In the genomic region with DNA sequence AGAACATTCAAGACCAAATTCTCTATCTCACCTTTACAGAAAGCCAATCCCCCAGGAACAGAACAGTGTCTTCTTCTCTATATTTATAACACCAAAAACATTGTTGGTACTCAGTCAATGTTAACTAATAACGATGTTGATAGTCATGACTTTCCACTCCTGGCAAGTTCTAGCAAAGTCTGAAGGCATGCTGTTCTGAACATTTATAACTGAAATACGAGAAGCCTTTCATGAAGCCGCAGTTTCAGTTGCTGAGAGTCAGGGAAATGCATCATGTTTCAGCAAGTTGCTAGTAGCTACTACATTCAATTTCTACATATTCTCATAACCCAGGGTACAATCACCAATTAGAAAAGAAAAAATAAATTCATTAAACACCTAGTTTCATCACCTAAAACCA, we compare ENCODE assay signal across 1 cellular context.
TF ChIP-seq lines count a peak whose summit lies in the region.

No MANE protein-coding gene starts in this region.

TF ChIP-seq in H1, 55 proteins besides CTCF, POLR2A, EP300 and RAD21:
- TF ChIP-seq EZH2 (IDR thresholded peaks at IDR 0.05; ENCODE audit: low read depth, low read length, severe bottlenecking) (no peak), GTF2F1 (IDR thresholded peaks at IDR 0.05; ENCODE audit: borderline replicate concordance, low read depth, low read length) (no peak), RFX5 (IDR thresholded peaks at IDR 0.05; ENCODE audit: borderline replicate concordance, low read depth, low read length) (no peak), TBP (IDR thresholded peaks at IDR 0.05; ENCODE audit: low read depth, low read length) (no peak), SP4 (IDR thresholded peaks at IDR 0.05; ENCODE audit: low read length) (no peak), E2F6 (IDR thresholded peaks at IDR 0.05) (no peak), HDAC2 (IDR thresholded peaks at IDR 0.05; ENCODE audit: borderline replicate concordance in 1 of 2, low read depth in 2 of 2, low read length in 2 of 2) (no peak), TAF1 (IDR thresholded peaks at IDR 0.05; ENCODE audit: low read depth, low read length) (no peak), CREB1 (IDR thresholded peaks at IDR 0.05) (no peak), JUN (IDR thresholded peaks at IDR 0.05; ENCODE audit: low read depth, low read length) (no peak), NANOG (IDR thresholded peaks at IDR 0.05; ENCODE audit: insufficient read depth, low read depth, low read length, poor library complexity, severe bottlenecking) (no peak), SAP30 (IDR thresholded peaks at IDR 0.05; ENCODE audit: insufficient read depth, insufficient replicate concordance, low read length) (no peak)
- TF ChIP-seq, protein P1, sequence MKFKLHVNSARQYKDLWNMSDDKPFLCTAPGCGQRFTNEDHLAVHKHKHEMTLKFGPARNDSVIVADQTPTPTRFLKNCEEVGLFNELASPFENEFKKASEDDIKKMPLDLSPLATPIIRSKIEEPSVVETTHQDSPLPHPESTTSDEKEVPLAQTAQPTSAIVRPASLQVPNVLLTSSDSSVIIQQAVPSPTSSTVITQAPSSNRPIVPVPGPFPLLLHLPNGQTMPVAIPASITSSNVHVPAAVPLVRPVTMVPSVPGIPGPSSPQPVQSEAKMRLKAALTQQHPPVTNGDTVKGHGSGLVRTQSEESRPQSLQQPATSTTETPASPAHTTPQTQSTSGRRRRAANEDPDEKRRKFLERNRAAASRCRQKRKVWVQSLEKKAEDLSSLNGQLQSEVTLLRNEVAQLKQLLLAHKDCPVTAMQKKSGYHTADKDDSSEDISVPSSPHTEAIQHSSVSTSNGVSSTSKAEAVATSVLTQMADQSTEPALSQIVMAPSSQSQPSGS (IDR thresholded peaks at IDR 0.05; ENCODE audit: low read length), result no peak
